In genomic region chr3:71977525-71977924, GRCh38 we compare ENCODE assay signal across 21 cellular contexts.
"Had no signal": no experiment of that assay in that cellular context is flagged by ENCODE, and none has a peak within 500 bp of the region (broad histone marks: within the 10 kb centered on the region; RNA-seq: fewer than 3 reads in every experiment).

No MANE protein-coding gene starts in this region.

- H3K27ac ChIP-seq: colonic mucosa, foreskin keratinocyte, left ventricle myocardium inferior, parathyroid adenoma, stomach, upper lobe of left lung had no signal

- H3K9me3 ChIP-seq: colonic mucosa, stomach, upper lobe of left lung had no signal

- H3K9me3 Mint-ChIP-seq: central memory CD8-positive, alpha-beta T cell; natural killer cell treated with Interleukin-12 subunit alpha and Interleukin-12 subunit beta and Interleukin-15 and Interleukin-18, amount 100 ng/mL, for 72 hours had no signal

- H2AFZ ChIP-seq: parathyroid adenoma had no signal

- H3K4me3 Mint-ChIP-seq: activated naive CD8-positive, alpha-beta T cell treated with anti-CD3 and anti-CD28 coated beads, Interleukin-2, amount 10 ng/mL, durations not matched to agents 7 days and 5 days; brain; central memory CD8-positive, alpha-beta T cell; endodermal cell had no signal

- H3K27me3 ChIP-seq: colonic mucosa, stomach, upper lobe of left lung had no signal

- H3K9ac ChIP-seq: parathyroid adenoma had no signal

- H3K27me3 Mint-ChIP-seq: activated CD4-positive, alpha-beta T cell treated with anti-CD3 and anti-CD28 coated beads, Interleukin-2, amount 10 ng/mL, durations not matched to agents 24 days and 14 days; activated naive CD8-positive, alpha-beta T cell treated with anti-CD3 and anti-CD28 coated beads, Interleukin-2, amount 10 ng/mL, durations not matched to agents 7 days and 5 days had no signal

- H3K36me3 ChIP-seq: colonic mucosa, left ventricle myocardium inferior, stomach, upper lobe of left lung had no signal

- H3K36me3 Mint-ChIP-seq: activated naive CD8-positive, alpha-beta T cell treated with anti-CD3 and anti-CD28 coated beads, Interleukin-2, amount 10 ng/mL, durations not matched to agents 7 days and 5 days; brain; natural killer cell treated with Interleukin-12 subunit alpha and Interleukin-12 subunit beta and Interleukin-15 and Interleukin-18, amount 100 ng/mL, for 72 hours had no signal

- H3K27ac Mint-ChIP-seq: activated naive CD8-positive, alpha-beta T cell treated with anti-CD3 and anti-CD28 coated beads, Interleukin-2, amount 10 ng/mL, durations not matched to agents 7 days and 5 days; endodermal cell had no signal

- ATAC-seq: foreskin keratinocyte, sciatic nerve had no signal

- H3K79me2 ChIP-seq: parathyroid adenoma had no signal

- DNase-seq: activated CD4-positive, CD25-positive, alpha-beta regulatory T cell; activated CD8-positive, alpha-beta memory T cell treated with anti-CD3 and anti-CD28 coated beads, Interleukin-2, amount 50 U/mL, for 4 hours; activated naive CD8-positive, alpha-beta T cell treated with anti-CD3 and anti-CD28 coated beads, Interleukin-2, amount 10 ng/mL, durations not matched to agents 7 days and 5 days; amygdala; colonic mucosa; endodermal cell; foreskin keratinocyte; hippocampal formation; kidney glomerular epithelial cell; left ventricle myocardium inferior; stimulated activated CD4-positive, alpha-beta T cell treated with anti-CD3 and anti-CD28 coated beads, Interleukin-4, amount 100 ng/mL, for 1 hour; stomach; SW 1271; upper lobe of left lung had no signal

- H3K4me3 ChIP-seq: colonic mucosa, left ventricle myocardium inferior, smooth muscle cell, stomach, upper lobe of left lung had no signal

- H3K4me1 ChIP-seq: colonic mucosa, left ventricle myocardium inferior, parathyroid adenoma, stomach, upper lobe of left lung had no signal

- H3K4me2 ChIP-seq: smooth muscle cell had no signal
